ENCODE assay signal across 13 cellular contexts in the genomic region with DNA sequence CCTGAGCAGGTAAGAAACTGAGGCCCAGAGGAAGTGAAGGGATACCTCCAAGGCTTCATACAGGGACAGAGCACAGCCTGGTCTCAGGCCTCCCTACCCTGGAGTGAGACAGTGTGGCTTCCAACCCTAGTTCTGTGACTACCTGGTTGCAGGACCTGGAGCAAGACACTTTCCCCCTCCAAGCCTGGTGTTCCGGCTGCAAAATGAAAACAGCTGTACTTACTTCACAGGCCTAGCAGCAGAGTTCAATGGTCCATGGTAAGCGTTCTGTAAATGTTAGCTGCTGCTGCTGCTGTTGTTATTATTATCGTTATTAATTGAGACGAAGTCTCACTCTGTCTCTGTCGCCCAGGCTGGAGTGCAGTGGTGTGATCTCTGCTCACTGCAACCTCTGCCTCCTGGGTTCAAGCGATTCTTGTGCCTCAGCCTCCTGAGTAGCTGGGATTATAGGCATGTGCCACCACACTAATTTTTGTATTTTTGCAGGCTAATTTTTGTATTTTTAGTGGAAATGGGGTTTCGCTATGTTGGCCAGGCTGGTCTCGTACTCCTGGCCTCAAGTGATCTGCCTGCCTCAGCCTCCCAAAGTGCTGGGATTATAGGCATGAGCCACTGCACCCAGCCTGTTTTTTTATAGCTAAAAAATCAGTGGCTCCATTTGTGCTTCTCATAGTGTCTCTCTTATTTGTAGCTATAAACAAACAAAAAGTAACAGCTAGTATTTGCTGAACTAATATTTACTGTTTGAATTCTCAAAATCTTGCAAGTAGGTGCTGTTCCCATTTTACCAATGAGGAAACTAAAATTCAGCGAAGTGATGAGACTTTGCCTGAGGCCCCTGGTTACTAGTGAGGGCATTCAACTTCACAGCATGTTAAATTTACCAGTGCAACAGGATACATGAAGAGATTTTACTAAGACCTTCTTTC. TPM values are rescaled to one million over a fixed set of nuclear protein-coding genes. Genes with fewer than 3 reads are reported as not detected.
DNase-seq lines count a peak whose midpoint lies in the region; ATAC-seq and TF ChIP-seq lines count a peak whose summit lies in the region.
"Had no signal": no experiment of that assay in that cellular context is flagged by ENCODE, and none has a peak within 500 bp of the region (broad histone marks: within the 10 kb centered on the region; RNA-seq: fewer than 3 reads in every experiment).

No MANE protein-coding gene starts in this region.

- peak overlapping the region in 6 of 7 donors; percentile 31 to 91 (median 61) for H3K4me3 Mint-ChIP-seq in CD8-positive, alpha-beta memory T cell

- H3K27ac ChIP-seq in CD8-positive, alpha-beta memory T cell (ENCODE audit: low read depth, low read length): peak overlapping the region; percentile 40
- H3K27ac ChIP-seq in OCI-LY1 (ENCODE audit: low read depth, low read length, poor library complexity, severe bottlenecking) (peak overlapping the region; percentile 50), breast epithelium (peak overlapping the region; percentile 66 to 84), osteoblast (ENCODE audit: low read depth, low read length) (peak overlapping the region; percentile 18)
- H3K27ac ChIP-seq: sigmoid colon had no signal

- no peaks in the 10 kb centered on the region for H3K36me3 ChIP-seq in CD8-positive, alpha-beta memory T cell (ENCODE audit: insufficient read depth, low read length)
- H3K36me3 ChIP-seq in OCI-LY1 (ENCODE audit: insufficient read depth, low read length): peaks cover 20% of the 10 kb centered on the region; the same call in 1 of the 2 replicates
- no peaks in the 10 kb centered on the region for H3K36me3 ChIP-seq in breast epithelium
- H3K36me3 ChIP-seq in osteoblast (ENCODE audit: insufficient read depth, low read length): peaks cover 37% of the 10 kb centered on the region

- no peaks in the 10 kb centered on the region for H3K9me3 ChIP-seq in CD8-positive, alpha-beta memory T cell (ENCODE audit: low read length)
- H3K9me3 ChIP-seq in OCI-LY1 (ENCODE audit: low read length): no peaks in the 10 kb centered on the region
- no peaks in the 10 kb centered on the region for H3K9me3 ChIP-seq in breast epithelium
- H3K9me3 ChIP-seq in osteoblast (ENCODE audit: low read depth, low read length): no peaks in the 10 kb centered on the region
- H3K9me3 ChIP-seq: esophagus squamous epithelium, left lung, sigmoid colon had no signal

- TF ChIP-seq POLR2A in breast epithelium (IDR thresholded peaks at IDR 0.05): no peak

- no peak for DNase-seq in CD8-positive, alpha-beta memory T cell
- DNase-seq in breast epithelium (ENCODE audit: low spot score in 2 of 2): no peak
- DNase-seq in osteoblast (ENCODE audit: insufficient read length, low spot score, missing footprints): no peak
- no peak for DNase-seq in EL
- DNase-seq: esophagus squamous epithelium, GDM1, left lung, MV-4-11, sigmoid colon had no signal

- no peaks in the 10 kb centered on the region for H3K27me3 Mint-ChIP-seq in CD8-positive, alpha-beta memory T cell

- H2AFZ ChIP-seq in OCI-LY1 (ENCODE audit: low read length) (no peak overlapping the region), osteoblast (ENCODE audit: low read length) (no peak overlapping the region)

- ATAC-seq in GM18520 (IDR thresholded peaks at IDR 0.05; ENCODE audit: unreplicated experiment) (no peak), GM19455 (IDR thresholded peaks at IDR 0.05; ENCODE audit: unreplicated experiment) (no peak)

- intact Hi-C loops in breast epithelium (cut with DNase I; ENCODE audit: low total_unique reads): no loop called here

- TF ChIP-seq CTCF in OCI-LY1 (IDR thresholded peaks at IDR 0.05; ENCODE audit: low read length): no peak
- no peak for TF ChIP-seq CTCF in breast epithelium (IDR thresholded peaks at IDR 0.05)
- TF ChIP-seq CTCF in osteoblast (IDR thresholded peaks at IDR 0.05; ENCODE audit: extremely low read depth, low read depth, low read length): no peak

- no peaks in the 10 kb centered on the region for H3F3A ChIP-seq in OCI-LY1 (ENCODE audit: insufficient read depth, low read length)

- H3K9ac ChIP-seq in OCI-LY1 (ENCODE audit: low read length): no peak overlapping the region; the same call in 1 of the 2 replicates

- POLR2A ChIA-PET in CD8-positive, alpha-beta memory T cell (lab: Charles Lee): no interaction called here

- H3K9me3 Mint-ChIP-seq in CD8-positive, alpha-beta memory T cell: no peaks in the 10 kb centered on the region

- H3K4me1 Mint-ChIP-seq in CD8-positive, alpha-beta memory T cell: peaks cover 92 to 97% (median 92%) of the 10 kb centered on the region in 3 donors

- no peaks in the 10 kb centered on the region for H3K9me2 ChIP-seq in OCI-LY1 (ENCODE audit: low read depth, low read length)

- no peaks in the 10 kb centered on the region for H3K27me3 ChIP-seq in CD8-positive, alpha-beta memory T cell (ENCODE audit: insufficient read depth, low read length, poor library complexity, severe bottlenecking)
- no peaks in the 10 kb centered on the region for H3K27me3 ChIP-seq in OCI-LY1 (ENCODE audit: insufficient read depth, low read length)
- no peaks in the 10 kb centered on the region for H3K27me3 ChIP-seq in breast epithelium
- H3K27me3 ChIP-seq in osteoblast (ENCODE audit: insufficient read depth, low read length): no peaks in the 10 kb centered on the region
- H3K27me3 ChIP-seq: esophagus squamous epithelium, left lung, sigmoid colon had no signal

- no peaks in the 10 kb centered on the region for H3K79me2 ChIP-seq in OCI-LY1 (ENCODE audit: insufficient read depth, low read length)
- peaks cover 90% of the 10 kb centered on the region for H3K79me2 ChIP-seq in osteoblast (ENCODE audit: insufficient read depth, low read length)

- H3K4me3 ChIP-seq in CD8-positive, alpha-beta memory T cell (ENCODE audit: low read length): no peak overlapping the region
- H3K4me3 ChIP-seq in OCI-LY1 (ENCODE audit: low read depth, low read length, poor library complexity, severe bottlenecking): no peak overlapping the region
- no peak overlapping the region for H3K4me3 ChIP-seq in breast epithelium
- no peak overlapping the region for H3K4me3 ChIP-seq in osteoblast (ENCODE audit: insufficient read depth, low read length)
- H3K4me3 ChIP-seq: esophagus squamous epithelium, left lung, sigmoid colon had no signal

- CTCF ChIA-PET in CD8-positive, alpha-beta memory T cell (lab: Charles Lee): interaction anchor here (1.4 kb wide), 2 partner anchors 12 to 18 kb away, joined by 3 to 4 read pairs; no protein-coding TSS in a partner anchor

- H3K4me2 ChIP-seq in OCI-LY1 (ENCODE audit: low read length): no peak overlapping the region; the same call in 1 of the 2 replicates
- no peak overlapping the region for H3K4me2 ChIP-seq in osteoblast (ENCODE audit: insufficient read depth, low read length)

- H3K4me1 ChIP-seq in CD8-positive, alpha-beta memory T cell (ENCODE audit: insufficient read depth, low read length): peaks cover 89% of the 10 kb centered on the region
- peaks cover 70% of the 10 kb centered on the region for H3K4me1 ChIP-seq in OCI-LY1 (ENCODE audit: insufficient read depth, low read length, severe bottlenecking)
- H3K4me1 ChIP-seq in breast epithelium: peaks cover 8 to 26% of the 10 kb centered on the region in 2 donors
- H3K4me1 ChIP-seq in osteoblast (ENCODE audit: insufficient read depth, low read length): peaks cover 50% of the 10 kb centered on the region

- H3K27ac Mint-ChIP-seq in CD8-positive, alpha-beta memory T cell: peak overlapping the region; percentile 78 to 97 (median 92)

- H4K20me1 ChIP-seq in OCI-LY1 (ENCODE audit: insufficient read depth, low read length) (no peaks in the 10 kb centered on the region), osteoblast (ENCODE audit: insufficient read depth, low read length) (peaks cover 11% of the 10 kb centered on the region)

- peaks cover 15 to 53% (median 20%) of the 10 kb centered on the region in 3 donors for H3K36me3 Mint-ChIP-seq in CD8-positive, alpha-beta memory T cell

RNA-seq across cellular contexts. Expression of a gene that starts 41.9 kb away (rescaled TPM):
- not detected for total RNA-seq in CD8-positive, alpha-beta memory T cell
- polyA plus RNA-seq in CD8-positive, alpha-beta memory T cell: not detected
- total RNA-seq in breast epithelium (1 to 10 TPM in 1 of 3 donors, not detected in 2; 5.3 TPM), osteoblast (not detected in 2 replicates)
- total RNA-seq: H4 had no signal

RNA-seq across cellular contexts. Expression of a gene that starts 43.0 kb away (rescaled TPM):
- 100 to 1,000 TPM; 328 TPM for total RNA-seq in CD8-positive, alpha-beta memory T cell
- polyA plus RNA-seq in CD8-positive, alpha-beta memory T cell: 32.1 TPM
- total RNA-seq in breast epithelium: 100 to 1,000 TPM in 2 of 3 donors, 10 to 100 TPM in 1; 95.1 to 124 (median 117) TPM
- total RNA-seq in osteoblast: 127 and 136 TPM in 2 replicates

RNA-seq across cellular contexts. Expression of a gene that starts 59.5 kb away (rescaled TPM):
- total RNA-seq in CD8-positive, alpha-beta memory T cell: 10 to 100 TPM; 60.3 to 62.7 TPM
- polyA plus RNA-seq in CD8-positive, alpha-beta memory T cell: 1.1 TPM
- total RNA-seq in breast epithelium (1 to 10 TPM in 1 of 3 donors, under 1 TPM in 2; 0.33 to 3.8 (median 0.73) TPM), osteoblast (16.2 and 18.5 TPM in 2 replicates)

Comparison
In these comparisons a context has a peak if more than half of its experiments do, and no peak if none do; other contexts are left out.
1. H3K27ac ChIP-seq: peak in every context shown above with its lines; median percentile 75 in breast epithelium; 50 in OCI-LY1; 40 in CD8-positive, alpha-beta memory T cell; 18 in osteoblast.